In the genomic region with DNA sequence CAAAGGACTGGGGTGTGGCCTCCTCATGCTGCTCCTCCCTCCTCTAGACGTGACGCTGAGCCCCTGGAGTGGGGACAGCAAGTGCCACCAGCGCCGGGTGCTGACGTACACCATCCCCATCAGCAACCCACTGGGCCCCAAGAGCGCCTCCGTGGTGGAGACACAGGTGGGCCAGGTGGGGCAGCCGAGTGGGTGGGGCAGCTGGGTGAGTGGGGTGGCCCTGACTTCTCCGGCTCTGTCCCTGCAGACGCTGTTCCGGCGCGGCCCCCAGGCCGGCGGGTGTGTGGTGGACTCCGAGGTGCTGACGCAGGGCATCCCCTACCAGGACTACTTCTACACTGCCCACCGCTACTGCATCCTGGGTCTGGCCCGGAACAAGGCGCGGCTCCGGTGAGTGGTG, we compare ENCODE assay signal across 19 cellular contexts. TPM values are rescaled to one million over a fixed set of nuclear protein-coding genes. Genes with fewer than 3 reads are reported as not detected.
DNase-seq lines count a peak whose midpoint lies in the region; ATAC-seq, FAIRE-seq and TF ChIP-seq lines count a peak whose summit lies in the region.
"Had no signal": no experiment of that assay in that cellular context is flagged by ENCODE, and none has a peak within 500 bp of the region (broad histone marks: within the 10 kb centered on the region; RNA-seq: fewer than 3 reads in every experiment).

No MANE protein-coding gene starts in this region.

- H3K27me3 ChIP-seq in HepG2 (ENCODE audit: control insufficient read depth in 1 of 2, insufficient read depth in 2 of 2, low read length in 2 of 2) = no peaks in the 10 kb centered on the region
- no peaks in the 10 kb centered on the region for H3K27me3 ChIP-seq in right lobe of liver
- no peaks in the 10 kb centered on the region for H3K27me3 ChIP-seq in mesenchymal stem cell (ENCODE audit: control insufficient read depth in 1 of 2, insufficient read depth in 1 of 2, low read length in 2 of 2)
- no peaks in the 10 kb centered on the region for H3K27me3 ChIP-seq in gastroesophageal sphincter

- WGBS in HepG2 (ENCODE audit: low lambda C conversion rate) = no CpG with 5 or more reads among the region's 22 CpGs
- WGBS in right lobe of liver (ENCODE audit: insufficient coverage, low coverage, low lambda C conversion rate, missing lambda C conversion rate) = no CpG with 5 or more reads among the region's 22 CpGs
- 99% methylated on average over 18 of the region's 22 CpGs for WGBS in mesenchymal stem cell
- WGBS in gastroesophageal sphincter (ENCODE audit: low coverage in 1 of 2), 2 donors = no CpG with 5 or more reads among the region's 22 CpGs

- H3K4me1 ChIP-seq in HepG2 (ENCODE audit: insufficient read depth, low read length) (no peaks in the 10 kb centered on the region), right lobe of liver (no peaks in the 10 kb centered on the region), mesenchymal stem cell (ENCODE audit: control insufficient read depth, insufficient read depth, low read depth, low read length) (peaks cover 5% of the 10 kb centered on the region), gastroesophageal sphincter (peaks cover 0 to 7% (median 0%) of the 10 kb centered on the region in 3 donors)

- no peak overlapping the region for H3K14ac ChIP-seq in mesenchymal stem cell (ENCODE audit: low read length in 2 of 2)

- TF ChIP-seq CTCF in HepG2 (CRISPR knock-in tag; IDR thresholded peaks at IDR 0.05) (no peak), right lobe of liver (IDR thresholded peaks at IDR 0.05) (no peak), gastroesophageal sphincter (IDR thresholded peaks at IDR 0.05) (no peak)

- no peaks in the 10 kb centered on the region for H3K27me3 Mint-ChIP-seq in activated T-helper 17 cell treated with anti-CD3 and anti-CD28 coated beads, Interleukin-2, amount 50 U/mL, for 72 hours

- no peak overlapping the region for H2BK15ac ChIP-seq in mesenchymal stem cell (ENCODE audit: low read depth, poor library complexity, severe bottlenecking)

- H3K27ac ChIP-seq in HepG2 (ENCODE audit: extremely low read length, insufficient read depth, low read length) (no peak overlapping the region), right lobe of liver (no peak overlapping the region), mesenchymal stem cell (ENCODE audit: low read length, poor library complexity, severe bottlenecking) (no peak overlapping the region), gastroesophageal sphincter (no peak overlapping the region)

- H3K79me1 ChIP-seq in mesenchymal stem cell (replicated peaks; ENCODE audit: low read length, poor library complexity, severe bottlenecking) = peaks cover 19% of the 10 kb centered on the region

- peak overlapping the region; percentile 57 for H3K27ac Mint-ChIP-seq in activated T-helper 17 cell treated with anti-CD3 and anti-CD28 coated beads, Interleukin-2, amount 50 U/mL, for 72 hours
- H3K27ac Mint-ChIP-seq: GM23338 had no signal

- H2BK12ac ChIP-seq in mesenchymal stem cell (ENCODE audit: low read length in 2 of 2) = no peak overlapping the region

- TF ChIP-seq RAD21 in HepG2 (CRISPR knock-in tag; IDR thresholded peaks at IDR 0.05) = no peak

- no peak overlapping the region for H2AFZ ChIP-seq in HepG2 (ENCODE audit: low read length)
- H2AFZ ChIP-seq in mesenchymal stem cell (ENCODE audit: low read depth, low read length) = no peak overlapping the region
- H2AFZ ChIP-seq: GM23338 had no signal

- no peaks in the 10 kb centered on the region for H3K79me2 ChIP-seq in HepG2 (ENCODE audit: insufficient read depth, low read length)

- no peak overlapping the region for H2BK5ac ChIP-seq in mesenchymal stem cell (ENCODE audit: low read depth, low read length, poor library complexity, severe bottlenecking)

- in situ Hi-C loops in HepG2 (cut with HindIII; ENCODE audit: extremely low pct_ligation_motif_present, low pct_unique_long_range_greater_than_20kb) = no loop called here

- no peaks in the 10 kb centered on the region for H3K9me3 Mint-ChIP-seq in activated T-helper 17 cell treated with anti-CD3 and anti-CD28 coated beads, Interleukin-2, amount 50 U/mL, for 72 hours
- H3K9me3 Mint-ChIP-seq: CD14-positive monocyte, GM23338, H9 had no signal

- CTCF ChIA-PET in HepG2 (lab: Yijun Ruan, JAX; ENCODE audit: low intra/inter-chr PET ratio, low total read pairs) = no interaction called here

- BruUV-seq in HepG2 (replicated peaks; lab: Mats Ljungman, UMichigan) = no TSS peak

- FAIRE-seq in HepG2 (lab: Jason Lieb, UNC) = no peak
- FAIRE-seq: GM18507, HTR-8/SVneo had no signal

- H3K4me3 Mint-ChIP-seq in activated T-helper 17 cell treated with anti-CD3 and anti-CD28 coated beads, Interleukin-2, amount 50 U/mL, for 72 hours = no peak overlapping the region
- H3K4me3 Mint-ChIP-seq: CD14-positive monocyte, GM23338, H9 had no signal

- TF ChIP-seq EP300 in HepG2 (IDR thresholded peaks at IDR 0.05; ENCODE audit: low read depth in 2 of 2, low read length in 2 of 2) = no peak
- no peak for TF ChIP-seq EP300 in HepG2 (CRISPR knock-in tag; IDR thresholded peaks at IDR 0.05; ENCODE audit: borderline replicate concordance)
- no peak for TF ChIP-seq EP300 in gastroesophageal sphincter (IDR thresholded peaks at IDR 0.05)

- no peak overlapping the region for H3K18ac ChIP-seq in mesenchymal stem cell (ENCODE audit: low read depth in 1 of 2, low read length in 2 of 2)

- H4K8ac ChIP-seq in mesenchymal stem cell (ENCODE audit: low read length) = no peak overlapping the region

- ATAC-seq in HepG2 (no peak), right lobe of liver (no peak), HG03159 (IDR thresholded peaks at IDR 0.05; ENCODE audit: unreplicated experiment) (no peak), gastroesophageal sphincter (no peak)
- no peak for ATAC-seq in activated T-helper 17 cell treated with anti-CD3 and anti-CD28 coated beads, Interleukin-2, amount 50 U/mL, for 72 hours (replicated peaks)
- ATAC-seq: GM23338 had no signal

- H3K9me3 ChIP-seq in HepG2 (ENCODE audit: low read length) = no peaks in the 10 kb centered on the region
- H3K9me3 ChIP-seq in right lobe of liver = no peaks in the 10 kb centered on the region
- H3K9me3 ChIP-seq in mesenchymal stem cell (ENCODE audit: control insufficient read depth, low read length) = no peaks in the 10 kb centered on the region
- H3K9me3 ChIP-seq in gastroesophageal sphincter = no peaks in the 10 kb centered on the region

- H3K4me2 ChIP-seq in HepG2 (ENCODE audit: low read depth, low read length) (no peak overlapping the region), mesenchymal stem cell (ENCODE audit: low read length, poor library complexity, severe bottlenecking) (no peak overlapping the region)
- H3K4me2 ChIP-seq: GM23338 had no signal

- H4K20me1 ChIP-seq in HepG2 (ENCODE audit: insufficient read depth, low read length) = 0 out of 2 replicates have a peak, but pooled peaks cover 15% of the 10 kb centered on the region

- POLR2A ChIA-PET in HepG2 (lab: Yijun Ruan, JAX) = no interaction called here

- no peak overlapping the region for H3K9ac ChIP-seq in HepG2 (ENCODE audit: insufficient read depth, low read depth, low read length)
- H3K9ac ChIP-seq in mesenchymal stem cell (ENCODE audit: low read length) = no peak overlapping the region

- TF ChIP-seq POLR2A in HepG2 (IDR thresholded peaks at IDR 0.05; ENCODE audit: insufficient read depth in 1 of 2, low read depth in 2 of 2, low read length in 2 of 2) (no peak), right lobe of liver (IDR thresholded peaks at IDR 0.05) (no peak), gastroesophageal sphincter (IDR thresholded peaks at IDR 0.05) (no peak)

- H3K36me3 Mint-ChIP-seq in activated T-helper 17 cell treated with anti-CD3 and anti-CD28 coated beads, Interleukin-2, amount 50 U/mL, for 72 hours (ENCODE audit: low read depth) = peaks cover 97% of the 10 kb centered on the region

- H3K4ac ChIP-seq in mesenchymal stem cell (ENCODE audit: low read depth in 1 of 2, low read length in 2 of 2) = no peak overlapping the region

- H3K23ac ChIP-seq in mesenchymal stem cell (ENCODE audit: low read length in 2 of 2) = no peak overlapping the region

- no peak overlapping the region for H2AK5ac ChIP-seq in mesenchymal stem cell (ENCODE audit: low read length, severe bottlenecking)

- peaks cover 10% of the 10 kb centered on the region for H3K4me1 Mint-ChIP-seq in activated T-helper 17 cell treated with anti-CD3 and anti-CD28 coated beads, Interleukin-2, amount 50 U/mL, for 72 hours
- H3K4me1 Mint-ChIP-seq: GM23338, H9 had no signal

- H2BK120ac ChIP-seq in mesenchymal stem cell (ENCODE audit: low read depth, low read length) = no peak overlapping the region

- intact Hi-C loops in HepG2 (cut with micrococcal nuclease; ENCODE audit: unreplicated experiment) = no loop called here
- intact Hi-C loops in right lobe of liver (cut with DNase I) = no loop called here

- peaks cover 35 to 83% of the 10 kb centered on the region in 2 experiments for H3K36me3 ChIP-seq in HepG2 (replicated peaks in 1 of 2; ENCODE audit: control insufficient read depth in 1 of 2, insufficient read depth in 2 of 2, low read length in 2 of 2)
- peaks cover 0 to 16% (median 9%) of the 10 kb centered on the region in 4 donors for H3K36me3 ChIP-seq in right lobe of liver
- peaks cover 76 to 85% of the 10 kb centered on the region in 2 experiments for H3K36me3 ChIP-seq in mesenchymal stem cell (ENCODE audit: control insufficient read depth in 1 of 2, insufficient read depth in 2 of 2, low read depth in 1 of 2, low read length in 2 of 2)
- H3K36me3 ChIP-seq in gastroesophageal sphincter = peaks cover 0 to 100% of the 10 kb centered on the region in 2 donors

- H3K4me3 ChIP-seq in HepG2 (replicated peaks in 1 of 3; ENCODE audit: insufficient read depth in 1 of 3, low read depth in 2 of 3, low read length in 3 of 3) (no peak overlapping the region), right lobe of liver (no peak overlapping the region), mesenchymal stem cell (ENCODE audit: insufficient read depth in 1 of 2, low read depth in 1 of 2, low read length in 2 of 2) (no peak overlapping the region), gastroesophageal sphincter (no peak overlapping the region)
- H3K4me3 ChIP-seq: GM23338 had no signal

- DNase-seq in HepG2 (ENCODE audit: low spot score) (no peak), right lobe of liver (no peak), mesenchymal stem cell (no peak), C1 segment of cervical spinal cord (lab: John Stamatoyannopoulos, UW) (no peak), SKM-1 treated with dmso at 0.1 percent for 144 hours (lab: John Stamatoyannopoulos, UW; ENCODE audit: unreplicated experiment) (no peak)
- DNase-seq: ACHN, Calu3, DMS 273 treated with DMSO at 0.1 percent for 48 hours, H9, KBM-7 had no signal

- peak overlapping the region; percentile 47 for H4K91ac ChIP-seq in mesenchymal stem cell (ENCODE audit: low read length)

RNA-seq across cellular contexts. Expression of gene SCN1B, which starts 11.1 kb away (rescaled TPM):
- total RNA-seq in HepG2 (2016; rRNA removed; fragmentation: Illumina TruSeq; extraction: Trizol) (1.5 and 2.7 TPM in 2 replicates), right lobe of liver (1 to 10 TPM; 2.6 to 4.9 (median 3.6) TPM), gastroesophageal sphincter (10 to 100 TPM in 2 of 4 donors, 1 to 10 TPM in 2; 5.3 to 13.2 (median 9.5) TPM)
- total RNA-seq in HepG2 (2016; cell fraction: cytosol; rRNA removed; fragmentation: Illumina TruSeq; extraction: Trizol; ENCODE audit: low read depth) = 4.5 and 6.0 TPM in 2 replicates
- total RNA-seq in HepG2 (2016; cell fraction: insoluble cytoplasmic fraction; rRNA removed; fragmentation: Illumina TruSeq; extraction: Trizol) = 1.1 and 2.5 TPM in 2 replicates
- total RNA-seq in HepG2 (2016; cell fraction: membrane; rRNA removed; fragmentation: Illumina TruSeq; extraction: Trizol) = 6.4 and 8.1 TPM in 2 replicates
- total RNA-seq in HepG2 (2016; cell fraction: nucleus; rRNA removed; fragmentation: Illumina TruSeq; extraction: Trizol) = 1.5 and 2.0 TPM in 2 replicates
- polyA plus RNA-seq in HepG2 (2011; rRNA removed) = 20.1 and 24.5 TPM in 2 replicates
- 14.0 and 14.1 TPM in 2 replicates for polyA plus RNA-seq in HepG2 (2011; cell fraction: cytosol; rRNA removed)
- polyA plus RNA-seq in HepG2 (2011; cell fraction: nucleus; rRNA removed) = 42.7 and 48.8 TPM in 2 replicates
- polyA plus RNA-seq in HepG2 (2012) = 5.5 and 5.6 TPM in 2 replicates
- 8.2 and 8.5 TPM in 2 replicates for polyA plus RNA-seq in HepG2 (2016; cell fraction: cytosol; fragmentation: Illumina TruSeq; extraction: Trizol; ENCODE audit: low read depth)
- 1.9 and 2.0 TPM in 2 replicates for polyA plus RNA-seq in HepG2 (2016; cell fraction: insoluble cytoplasmic fraction; fragmentation: Illumina TruSeq; extraction: Trizol; ENCODE audit: low read depth)
- 8.0 and 8.2 TPM in 2 replicates for polyA plus RNA-seq in HepG2 (2016; cell fraction: membrane; fragmentation: Illumina TruSeq; extraction: Trizol; ENCODE audit: low read depth)
- polyA plus RNA-seq in HepG2 (2016; cell fraction: nucleus; fragmentation: Illumina TruSeq; extraction: Trizol; ENCODE audit: insufficient read depth, low read depth) = 6.6 and 6.8 TPM in 2 replicates
- 0.89 and 10.7 TPM in 2 replicates for polyA minus RNA-seq in HepG2 (2011; rRNA and poly(A)+ RNA removed; ENCODE audit: low replicate concordance)
- polyA minus RNA-seq in HepG2 (2011; cell fraction: cytosol; rRNA and poly(A)+ RNA removed) = 4.2 TPM in 2 replicates
- polyA minus RNA-seq in HepG2 (2011; cell fraction: nucleus; rRNA and poly(A)+ RNA removed) = 10.8 and 11.2 TPM in 2 replicates
- total RNA-seq in activated T-helper 17 cell treated with anti-CD3 and anti-CD28 coated beads, Interleukin-2, amount 50 U/mL, for 72 hours = 1 to 10 TPM in 1 of 2 donors, under 1 TPM in 1; 0.97 to 3.1 TPM
- 4.9 TPM for polyA plus RNA-seq in mesenchymal stem cell (2013, experiment 1 of 2)
- 5.4 TPM for polyA plus RNA-seq in mesenchymal stem cell (2013, experiment 2 of 2)

RNA-seq across cellular contexts. Expression of gene GRAMD1A, which starts 19.0 kb away (rescaled TPM):
- 8.0 and 14.7 TPM in 2 replicates for total RNA-seq in HepG2 (2016; rRNA removed; fragmentation: Illumina TruSeq; extraction: Trizol)
- 23.3 and 25.4 TPM in 2 replicates for total RNA-seq in HepG2 (2016; cell fraction: cytosol; rRNA removed; fragmentation: Illumina TruSeq; extraction: Trizol; ENCODE audit: low read depth)
- 7.2 and 15.9 TPM in 2 replicates for total RNA-seq in HepG2 (2016; cell fraction: insoluble cytoplasmic fraction; rRNA removed; fragmentation: Illumina TruSeq; extraction: Trizol)
- 26.9 and 28.0 TPM in 2 replicates for total RNA-seq in HepG2 (2016; cell fraction: membrane; rRNA removed; fragmentation: Illumina TruSeq; extraction: Trizol)
- total RNA-seq in HepG2 (2016; cell fraction: nucleus; rRNA removed; fragmentation: Illumina TruSeq; extraction: Trizol) = 17.9 and 19.7 TPM in 2 replicates
- 171 and 181 TPM in 2 replicates for polyA plus RNA-seq in HepG2 (2011; rRNA removed)
- 68.5 and 120 TPM in 2 replicates for polyA plus RNA-seq in HepG2 (2011; cell fraction: cytosol; rRNA removed)
- polyA plus RNA-seq in HepG2 (2011; cell fraction: nucleus; rRNA removed) = 669 and 1,022 TPM in 2 replicates
- 68.6 and 85.6 TPM in 2 replicates for polyA plus RNA-seq in HepG2 (2012)
- 47.6 and 52.1 TPM in 2 replicates for polyA plus RNA-seq in HepG2 (2016; cell fraction: cytosol; fragmentation: Illumina TruSeq; extraction: Trizol; ENCODE audit: low read depth)
- 11.6 and 19.2 TPM in 2 replicates for polyA plus RNA-seq in HepG2 (2016; cell fraction: insoluble cytoplasmic fraction; fragmentation: Illumina TruSeq; extraction: Trizol; ENCODE audit: low read depth)
- polyA plus RNA-seq in HepG2 (2016; cell fraction: membrane; fragmentation: Illumina TruSeq; extraction: Trizol; ENCODE audit: low read depth) = 43.5 and 50.9 TPM in 2 replicates
- polyA plus RNA-seq in HepG2 (2016; cell fraction: nucleus; fragmentation: Illumina TruSeq; extraction: Trizol; ENCODE audit: insufficient read depth, low read depth) = 55.7 and 69.0 TPM in 2 replicates
- 32.3 and 120 TPM in 2 replicates for polyA minus RNA-seq in HepG2 (2011; rRNA and poly(A)+ RNA removed; ENCODE audit: low replicate concordance)
- polyA minus RNA-seq in HepG2 (2011; cell fraction: cytosol; rRNA and poly(A)+ RNA removed) = 59.4 and 66.8 TPM in 2 replicates
- 94.2 and 105 TPM in 2 replicates for polyA minus RNA-seq in HepG2 (2011; cell fraction: nucleus; rRNA and poly(A)+ RNA removed)
- total RNA-seq in right lobe of liver = 10 to 100 TPM; 10.4 to 34.8 (median 15.4) TPM
- total RNA-seq in activated T-helper 17 cell treated with anti-CD3 and anti-CD28 coated beads, Interleukin-2, amount 50 U/mL, for 72 hours = 100 to 1,000 TPM; 123 to 183 TPM
- 54.4 TPM for polyA plus RNA-seq in mesenchymal stem cell (2013, experiment 1 of 2)
- polyA plus RNA-seq in mesenchymal stem cell (2013, experiment 2 of 2) = 53.5 TPM
- 10 to 100 TPM; 22.0 to 40.0 (median 35.9) TPM for total RNA-seq in gastroesophageal sphincter

RNA-seq across cellular contexts. Expression of gene HPN, which starts 22.4 kb away (rescaled TPM):
- total RNA-seq in HepG2 (2016; rRNA removed; fragmentation: Illumina TruSeq; extraction: Trizol) (23.9 and 46.7 TPM in 2 replicates), right lobe of liver (100 to 1,000 TPM; 285 to 486 (median 374) TPM), gastroesophageal sphincter (1 to 10 TPM in 1 of 4 donors, under 1 TPM in 2, not detected in 1; 0.17 to 1.2 (median 0.27) TPM)
- total RNA-seq in HepG2 (2016; cell fraction: cytosol; rRNA removed; fragmentation: Illumina TruSeq; extraction: Trizol; ENCODE audit: low read depth) = 42.7 and 50.6 TPM in 2 replicates
- total RNA-seq in HepG2 (2016; cell fraction: insoluble cytoplasmic fraction; rRNA removed; fragmentation: Illumina TruSeq; extraction: Trizol) = 21.2 and 50.0 TPM in 2 replicates
- total RNA-seq in HepG2 (2016; cell fraction: membrane; rRNA removed; fragmentation: Illumina TruSeq; extraction: Trizol) = 54.3 and 66.8 TPM in 2 replicates
- 45.3 and 57.3 TPM in 2 replicates for total RNA-seq in HepG2 (2016; cell fraction: nucleus; rRNA removed; fragmentation: Illumina TruSeq; extraction: Trizol)
- polyA plus RNA-seq in HepG2 (2011; rRNA removed) = 261 and 364 TPM in 2 replicates
- polyA plus RNA-seq in HepG2 (2011; cell fraction: cytosol; rRNA removed) = 287 and 379 TPM in 2 replicates
- polyA plus RNA-seq in HepG2 (2011; cell fraction: nucleus; rRNA removed) = 902 and 1,132 TPM in 2 replicates
- 157 and 225 TPM in 2 replicates for polyA plus RNA-seq in HepG2 (2012)
- polyA plus RNA-seq in HepG2 (2016; cell fraction: cytosol; fragmentation: Illumina TruSeq; extraction: Trizol; ENCODE audit: low read depth) = 63.0 and 76.1 TPM in 2 replicates
- 32.2 and 40.3 TPM in 2 replicates for polyA plus RNA-seq in HepG2 (2016; cell fraction: insoluble cytoplasmic fraction; fragmentation: Illumina TruSeq; extraction: Trizol; ENCODE audit: low read depth)
- 76.4 and 86.0 TPM in 2 replicates for polyA plus RNA-seq in HepG2 (2016; cell fraction: membrane; fragmentation: Illumina TruSeq; extraction: Trizol; ENCODE audit: low read depth)
- 121 and 129 TPM in 2 replicates for polyA plus RNA-seq in HepG2 (2016; cell fraction: nucleus; fragmentation: Illumina TruSeq; extraction: Trizol; ENCODE audit: insufficient read depth, low read depth)
- 189 TPM in 1 of 2 replicates, not detected in the other for polyA minus RNA-seq in HepG2 (2011; rRNA and poly(A)+ RNA removed; ENCODE audit: low replicate concordance)
- polyA minus RNA-seq in HepG2 (2011; cell fraction: cytosol; rRNA and poly(A)+ RNA removed) = 86.7 and 119 TPM in 2 replicates
- 78.7 and 86.0 TPM in 2 replicates for polyA minus RNA-seq in HepG2 (2011; cell fraction: nucleus; rRNA and poly(A)+ RNA removed)
- total RNA-seq in activated T-helper 17 cell treated with anti-CD3 and anti-CD28 coated beads, Interleukin-2, amount 50 U/mL, for 72 hours = under 1 TPM in 1 of 2 donors, not detected in 1; 0.48 TPM
- 0.21 TPM for polyA plus RNA-seq in mesenchymal stem cell (2013, experiment 1 of 2)
- polyA plus RNA-seq in mesenchymal stem cell (2013, experiment 2 of 2) = 0.15 TPM
- total RNA-seq: A172, Daoy had no signal
- polyA plus RNA-seq: CD14-positive monocyte had no signal

RNA-seq across cellular contexts. Expression of gene ZNF792, which starts 55.1 kb away (rescaled TPM):
- total RNA-seq in HepG2 (2016; rRNA removed; fragmentation: Illumina TruSeq; extraction: Trizol) (5.5 and 6.3 TPM in 2 replicates), right lobe of liver (1 to 10 TPM; 2.6 to 3.8 (median 3.2) TPM), gastroesophageal sphincter (10 to 100 TPM in 1 of 4 donors, 1 to 10 TPM in 3; 6.5 to 10.2 (median 7.3) TPM)
- total RNA-seq in HepG2 (2016; cell fraction: cytosol; rRNA removed; fragmentation: Illumina TruSeq; extraction: Trizol; ENCODE audit: low read depth) = 0.61 and 0.88 TPM in 2 replicates
- total RNA-seq in HepG2 (2016; cell fraction: insoluble cytoplasmic fraction; rRNA removed; fragmentation: Illumina TruSeq; extraction: Trizol) = 4.8 and 6.5 TPM in 2 replicates
- total RNA-seq in HepG2 (2016; cell fraction: membrane; rRNA removed; fragmentation: Illumina TruSeq; extraction: Trizol) = 3.4 TPM in 2 replicates
- total RNA-seq in HepG2 (2016; cell fraction: nucleus; rRNA removed; fragmentation: Illumina TruSeq; extraction: Trizol) = 4.8 and 6.0 TPM in 2 replicates
- 9.1 and 11.5 TPM in 2 replicates for polyA plus RNA-seq in HepG2 (2011; rRNA removed)
- 6.9 and 7.9 TPM in 2 replicates for polyA plus RNA-seq in HepG2 (2011; cell fraction: cytosol; rRNA removed)
- polyA plus RNA-seq in HepG2 (2011; cell fraction: nucleus; rRNA removed) = 8.8 and 9.8 TPM in 2 replicates
- 4.4 and 4.5 TPM in 2 replicates for polyA plus RNA-seq in HepG2 (2012)
- polyA plus RNA-seq in HepG2 (2016; cell fraction: cytosol; fragmentation: Illumina TruSeq; extraction: Trizol; ENCODE audit: low read depth) = 0.40 and 0.45 TPM in 2 replicates
- 2.9 and 3.3 TPM in 2 replicates for polyA plus RNA-seq in HepG2 (2016; cell fraction: insoluble cytoplasmic fraction; fragmentation: Illumina TruSeq; extraction: Trizol; ENCODE audit: low read depth)
- polyA plus RNA-seq in HepG2 (2016; cell fraction: membrane; fragmentation: Illumina TruSeq; extraction: Trizol; ENCODE audit: low read depth) = 1.0 and 1.2 TPM in 2 replicates
- 3.7 and 4.6 TPM in 2 replicates for polyA plus RNA-seq in HepG2 (2016; cell fraction: nucleus; fragmentation: Illumina TruSeq; extraction: Trizol; ENCODE audit: insufficient read depth, low read depth)
- 5.1 and 35.3 TPM in 2 replicates for polyA minus RNA-seq in HepG2 (2011; rRNA and poly(A)+ RNA removed; ENCODE audit: low replicate concordance)
- polyA minus RNA-seq in HepG2 (2011; cell fraction: cytosol; rRNA and poly(A)+ RNA removed) = 17.0 and 18.6 TPM in 2 replicates
- 31.9 and 39.7 TPM in 2 replicates for polyA minus RNA-seq in HepG2 (2011; cell fraction: nucleus; rRNA and poly(A)+ RNA removed)
- total RNA-seq in activated T-helper 17 cell treated with anti-CD3 and anti-CD28 coated beads, Interleukin-2, amount 50 U/mL, for 72 hours = 1 to 10 TPM; 7.6 to 7.9 TPM
- 3.2 TPM for polyA plus RNA-seq in mesenchymal stem cell (2013, experiment 1 of 2)
- polyA plus RNA-seq in mesenchymal stem cell (2013, experiment 2 of 2) = 3.4 TPM

Comparison
In these comparisons a context has a peak if more than half of its experiments do, and no peak if none do; other contexts are left out.
1. RNA of gene HPN, which starts 22.4 kb away (total RNA-seq): 285 to 486 TPM in right lobe of liver and 21.2 to 66.8 TPM in HepG2; 0.48 TPM in activated T-helper 17 cell treated with anti-CD3 and anti-CD28 coated beads, Interleukin-2, amount 50 U/mL, for 72 hours and 0.17 to 1.2 TPM in gastroesophageal sphincter; every median in the first group is over 10 times any median in the second.